ENCODE assay signal across 18 cellular contexts in genomic region chr2:44741507-44741906, GRCh38.
DNase-seq lines count a peak whose midpoint lies in the region; ATAC-seq and TF ChIP-seq lines count a peak whose summit lies in the region.
"Had no signal": no experiment of that assay in that cellular context is flagged by ENCODE, and none has a peak within 500 bp of the region (broad histone marks: within the 10 kb centered on the region; RNA-seq: fewer than 3 reads in every experiment).

No MANE protein-coding gene starts in this region.

- CTCF ChIA-PET in mammary epithelial cell (lab: Charles Lee; ENCODE audit: low non-redundant PET): no interaction called here

- TF ChIP-seq CTCF in mammary epithelial cell (conservative IDR thresholded peaks at IDR 0.05 in 1 of 2, IDR thresholded peaks at IDR 0.05 in 1 of 2; ENCODE audit: extremely low read depth in 1 of 2, insufficient read depth in 1 of 2, low read depth in 1 of 2, low read length in 2 of 2): no peak

- H4K20me1 ChIP-seq in mammary epithelial cell (ENCODE audit: insufficient read depth, low read length): no peaks in the 10 kb centered on the region

- no peaks in the 10 kb centered on the region for H3K79me2 ChIP-seq in mammary epithelial cell (ENCODE audit: insufficient read depth, low read length)

- no peak for ATAC-seq in GM21381 (IDR thresholded peaks at IDR 0.05; ENCODE audit: unreplicated experiment)
- ATAC-seq in effector memory CD8-positive, alpha-beta T cell (replicated peaks): no peak

- H3K36me3 ChIP-seq in mammary epithelial cell (ENCODE audit: insufficient read depth, low read length): no peaks in the 10 kb centered on the region
- H3K36me3 ChIP-seq in HAP-1 (replicated peaks): no peaks in the 10 kb centered on the region
- H3K36me3 ChIP-seq: SJSA1 had no signal

- H3K4me1 ChIP-seq in mammary epithelial cell (ENCODE audit: insufficient read depth, low read length) (no peaks in the 10 kb centered on the region), HAP-1 (peaks cover 16% of the 10 kb centered on the region)
- H3K4me1 ChIP-seq: SJSA1 had no signal

- WGBS in mammary epithelial cell (ENCODE audit: low coverage, missing lambda C conversion rate): 100% methylated on average over 1 of the region's 1 CpG

- intact Hi-C loops in mammary epithelial cell (cut with micrococcal nuclease): no loop called here

- peaks cover 0 to 4% of the 10 kb centered on the region in 2 donors for H3K9me3 Mint-ChIP-seq in effector memory CD8-positive, alpha-beta T cell

- H3K9ac ChIP-seq in mammary epithelial cell (ENCODE audit: insufficient read depth, low read length): no peak overlapping the region

- BruUV-seq in mammary epithelial cell (replicated peaks; lab: Mats Ljungman, UMichigan): no TSS peak

- no peak overlapping the region for H3K4me3 Mint-ChIP-seq in effector memory CD8-positive, alpha-beta T cell
- H3K4me3 Mint-ChIP-seq: B cell; CD8-positive, alpha-beta memory T cell had no signal

- in situ Hi-C loops in mammary epithelial cell (cut with MboI; ENCODE audit: low sequenced_read_pairs in 2 of 2) (loop anchor here in 1 of 2 donors (25.0 kb wide), 1 partner anchor 254 kb away; no protein-coding TSS in a partner anchor), HAP-1 (cut with MboI; ENCODE audit: low sequenced_read_pairs) (no loop called here)

- H3K4me3 ChIP-seq in mammary epithelial cell (replicated peaks in 1 of 3; ENCODE audit: insufficient read depth in 1 of 3, low read depth in 2 of 3, low read length in 3 of 3): no peak overlapping the region
- no peak overlapping the region for H3K4me3 ChIP-seq in HAP-1
- H3K4me3 ChIP-seq: SJSA1 had no signal

- peaks cover 0 to 4% of the 10 kb centered on the region in 2 donors for H3K4me1 Mint-ChIP-seq in effector memory CD8-positive, alpha-beta T cell (ENCODE audit: low read depth in 2 of 2)
- H3K4me1 Mint-ChIP-seq: B cell; CD8-positive, alpha-beta memory T cell had no signal

- no peak overlapping the region for H3K27ac ChIP-seq in mammary epithelial cell (ENCODE audit: insufficient read depth, low read depth, low read length)
- H3K27ac ChIP-seq: RWPE1, SJSA1 had no signal

- no peak overlapping the region for H3K27ac Mint-ChIP-seq in effector memory CD8-positive, alpha-beta T cell
- H3K27ac Mint-ChIP-seq: B cell; CD8-positive, alpha-beta memory T cell had no signal

- H3K27me3 ChIP-seq in mammary epithelial cell (ENCODE audit: insufficient read depth, low read length): no peaks in the 10 kb centered on the region
- H3K27me3 ChIP-seq in HAP-1 (ENCODE audit: low read depth): no peaks in the 10 kb centered on the region

- dilution Hi-C loops in mammary epithelial cell (cut with HindIII; ENCODE audit: low sequenced_read_pairs): no loop called here

- DNase-seq in EH (ENCODE audit: low read depth) (peak; percentile 6), LHCN-M2 (ENCODE audit: low read depth) (peak; percentile 67), mammary epithelial cell (peak; percentile 2), renal cortical epithelial cell (ENCODE audit: low read depth) (peak; percentile 50), HAP-1 (ENCODE audit: low spot score in 2 of 2) (no peak)
- no peak for DNase-seq in effector memory CD8-positive, alpha-beta T cell
- DNase-seq: ACHN; CD8-positive, alpha-beta memory T cell; DND-41; GOT3; Kasumi-1; MV-4-11; NCI-H1417 treated with DMSO at 0.1 percent for 48 hours; NCI-H524 treated with DMSO at 0.1 percent for 48 hours had no signal

- no peaks in the 10 kb centered on the region for H3K36me3 Mint-ChIP-seq in effector memory CD8-positive, alpha-beta T cell (ENCODE audit: insufficient read depth)

- H3K4me2 ChIP-seq in mammary epithelial cell (ENCODE audit: insufficient read depth, low read depth, low read length): no peak overlapping the region

- no peaks in the 10 kb centered on the region for H3K27me3 Mint-ChIP-seq in effector memory CD8-positive, alpha-beta T cell
- H3K27me3 Mint-ChIP-seq: B cell; CD8-positive, alpha-beta memory T cell had no signal

- no peak overlapping the region for H2AFZ ChIP-seq in mammary epithelial cell (ENCODE audit: low read depth, low read length)

- H3K9me3 ChIP-seq in mammary epithelial cell (replicated peaks; ENCODE audit: insufficient read depth, low read length) (peaks cover 7% of the 10 kb centered on the region), HAP-1 (peaks cover 2% of the 10 kb centered on the region)

Comparison
In these comparisons a context has a peak if more than half of its experiments do, and no peak if none do; other contexts are left out.
1. DNase-seq: peak in EH (single experiment), LHCN-M2 (single experiment), mammary epithelial cell (single experiment) and renal cortical epithelial cell (single experiment); none in effector memory CD8-positive, alpha-beta T cell (0 of 3) and HAP-1 (0 of 2).